ENCODE assay signal across 9 cellular contexts in the genomic region with DNA sequence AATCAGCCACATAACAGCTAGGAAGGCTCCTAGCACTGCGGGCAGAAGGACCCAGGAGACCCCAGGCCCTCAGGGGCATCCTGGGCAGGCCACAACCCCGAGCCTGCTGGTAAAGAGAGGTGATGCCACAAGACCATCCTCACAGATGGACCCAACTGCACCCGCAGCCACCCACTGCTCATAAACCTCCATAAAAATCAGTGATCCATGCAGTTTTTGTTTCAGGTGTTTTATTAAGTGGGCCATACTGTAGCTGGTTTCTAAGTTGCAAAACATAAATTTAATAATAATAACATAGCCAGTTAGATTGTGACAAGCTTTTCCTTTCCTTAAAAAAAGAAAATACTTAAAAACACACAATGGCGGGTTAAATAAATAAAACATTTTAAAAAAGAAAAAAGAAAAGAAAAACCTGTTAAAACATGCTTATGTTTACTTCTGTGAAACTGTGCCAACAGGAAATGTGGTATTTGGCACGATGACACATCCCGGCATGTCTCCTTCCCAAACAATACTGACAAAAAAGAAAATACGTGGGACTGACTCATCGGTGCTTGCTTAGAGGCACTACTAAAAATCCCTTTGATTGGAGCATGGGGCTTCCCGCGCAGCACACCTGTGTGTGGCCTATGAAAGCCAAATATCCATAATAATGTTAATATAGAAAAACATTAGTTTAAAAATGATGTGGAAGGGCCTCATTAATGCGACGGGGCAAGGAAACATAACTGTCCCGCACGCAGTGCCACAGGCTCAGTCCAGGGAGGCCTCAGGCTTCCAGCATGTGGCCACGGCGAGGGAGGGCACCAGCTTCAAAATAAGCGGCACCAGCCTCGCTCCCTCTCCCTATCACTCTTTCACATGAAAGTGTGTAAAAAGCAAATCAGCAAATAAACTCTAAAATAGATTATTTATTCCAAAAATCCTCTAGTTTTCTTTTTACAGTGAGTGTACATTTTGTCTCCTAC. TPM values are rescaled to one million over a fixed set of nuclear protein-coding genes. Genes with fewer than 3 reads are reported as not detected.
DNase-seq lines count a peak whose midpoint lies in the region; ATAC-seq, FAIRE-seq and TF ChIP-seq lines count a peak whose summit lies in the region.
"Had no signal": no experiment of that assay in that cellular context is flagged by ENCODE, and none has a peak within 500 bp of the region (broad histone marks: within the 10 kb centered on the region; RNA-seq: fewer than 3 reads in every experiment).

No MANE protein-coding gene starts in this region.

- intact Hi-C loops in esophagus squamous epithelium (cut with DNase I): loop anchor here (5.0 kb wide), 1 partner anchor 122 kb away; no protein-coding TSS in a partner anchor

- H3K4me1 ChIP-seq in esophagus squamous epithelium (peaks cover 7 to 51% (median 30%) of the 10 kb centered on the region in 3 donors), smooth muscle cell (ENCODE audit: low read depth) (no peaks in the 10 kb centered on the region), small intestine (ENCODE audit: control insufficient read depth in 2 of 2, insufficient read depth in 1 of 2, low read depth in 1 of 2, low read length in 1 of 2) (no peaks in the 10 kb centered on the region)

- no peaks in the 10 kb centered on the region for H3K9me3 ChIP-seq in esophagus squamous epithelium
- H3K9me3 ChIP-seq in smooth muscle cell (replicated peaks; ENCODE audit: low read depth): no peaks in the 10 kb centered on the region
- no peaks in the 10 kb centered on the region for H3K9me3 ChIP-seq in small intestine (ENCODE audit: control insufficient read depth, low read depth)

- ATAC-seq in HG02852 (IDR thresholded peaks at IDR 0.05; ENCODE audit: unreplicated experiment): no peak

- H3K36me3 ChIP-seq in esophagus squamous epithelium: peaks cover 0 to 55% (median 6%) of the 10 kb centered on the region in 3 donors
- no peaks in the 10 kb centered on the region for H3K36me3 ChIP-seq in smooth muscle cell (ENCODE audit: low read depth)
- H3K36me3 ChIP-seq in H7 (replicated peaks; ENCODE audit: control insufficient read depth, insufficient read depth, low read length): peaks cover 25% of the 10 kb centered on the region
- no peaks in the 10 kb centered on the region for H3K36me3 ChIP-seq in small intestine (ENCODE audit: control insufficient read depth in 2 of 2, insufficient read depth in 2 of 2, low read length in 2 of 2)

- H3K9ac ChIP-seq in smooth muscle cell (ENCODE audit: low read depth): peak overlapping the region; percentile 54

- no peaks in the 10 kb centered on the region for H3K27me3 ChIP-seq in esophagus squamous epithelium
- no peaks in the 10 kb centered on the region for H3K27me3 ChIP-seq in smooth muscle cell (ENCODE audit: low read depth)
- no peaks in the 10 kb centered on the region for H3K27me3 ChIP-seq in H7 (ENCODE audit: control insufficient read depth, insufficient read depth, low read length)
- H3K27me3 ChIP-seq in small intestine (ENCODE audit: control insufficient read depth in 2 of 2, insufficient read depth in 2 of 2, low read length in 2 of 2): no peaks in the 10 kb centered on the region

- TF ChIP-seq CTCF in AG09319 (IDR thresholded peaks at IDR 0.05; ENCODE audit: low read depth, low read length) (no peak), esophagus squamous epithelium (IDR thresholded peaks at IDR 0.05) (no peak), smooth muscle cell (IDR thresholded peaks at IDR 0.05; ENCODE audit: borderline replicate concordance, insufficient read depth, poor library complexity, severe bottlenecking) (no peak)

- WGBS in esophagus squamous epithelium, 2 donors: 40 to 48% methylated on average over 17 to 18 of the region's 18 CpGs
- WGBS in smooth muscle cell (ENCODE audit: low lambda C conversion rate): 72% methylated on average over 18 of the region's 18 CpGs
- WGBS in small intestine, 3 donors: 61 to 66% (median 64%) methylated on average over 18 of the region's 18 CpGs

- peak; percentile 52 for DNase-seq in AG09319 (ENCODE audit: extremely low read depth, low read depth)
- DNase-seq in LHCN-M2 (ENCODE audit: low read depth): peak; percentile 88
- DNase-seq in T-helper 22 cell (ENCODE audit: low read depth): peak; percentile 26
- no peak for DNase-seq in esophagus squamous epithelium (lab: John Stamatoyannopoulos, UW)
- no peak for DNase-seq in smooth muscle cell (lab: John Stamatoyannopoulos, UW; ENCODE audit: unreplicated experiment)
- no peak for DNase-seq in H7
- DNase-seq in small intestine: no peak
- DNase-seq: activated naive CD8-positive, alpha-beta T cell treated with anti-CD3 and anti-CD28 coated beads, Interleukin-2, amount 10 ng/mL, durations not matched to agents 7 days and 5 days had no signal

- H4K20me1 ChIP-seq in smooth muscle cell (ENCODE audit: low read depth): peaks cover 3% of the 10 kb centered on the region

- no peaks in the 10 kb centered on the region for H3K79me2 ChIP-seq in smooth muscle cell (ENCODE audit: low read depth)

- H3K4me3 ChIP-seq in esophagus squamous epithelium: no peak overlapping the region
- H3K4me3 ChIP-seq in smooth muscle cell: no peak overlapping the region
- H3K4me3 ChIP-seq in H7 (ENCODE audit: insufficient read depth, low read depth, low read length): no peak overlapping the region
- H3K4me3 ChIP-seq in small intestine (ENCODE audit: low read depth in 1 of 2, low read length in 2 of 2): no peak overlapping the region

- H2AFZ ChIP-seq in smooth muscle cell (ENCODE audit: low read depth): no peak overlapping the region

- no peak for FAIRE-seq in small intestine (lab: Jason Lieb, UNC)

- peaks cover 13% of the 10 kb centered on the region for H3F3A ChIP-seq in smooth muscle cell (ENCODE audit: low read depth)

- no peak for TF ChIP-seq POLR2A in esophagus squamous epithelium (IDR thresholded peaks at IDR 0.05)

- H3K4me2 ChIP-seq in smooth muscle cell: no peak overlapping the region

- H3K27ac ChIP-seq in esophagus squamous epithelium (peak overlapping the region; percentile 50 to 79 (median 64)), smooth muscle cell (ENCODE audit: low read depth) (peak overlapping the region; percentile 79), small intestine (ENCODE audit: low read depth in 1 of 2, low read length in 1 of 2) (no peak overlapping the region)

RNA-seq across cellular contexts. Expression of gene SCUBE2, which starts 47.5 kb away (rescaled TPM):
- 0.06 and 0.11 TPM in 2 replicates for total RNA-seq in LHCN-M2 (2014; rRNA removed)
- polyA plus RNA-seq in LHCN-M2 (2012): 1.2 TPM
- 1 to 10 TPM in 3 of 4 donors, under 1 TPM in 1; 0.97 to 4.9 (median 3.8) TPM for total RNA-seq in esophagus squamous epithelium
- 5.0 and 6.7 TPM in 2 replicates for total RNA-seq in smooth muscle cell
- polyA plus RNA-seq in smooth muscle cell: 1.4 and 2.2 TPM in 2 replicates
- total RNA-seq in H7 (2014; rRNA removed; shearing (Covaris generic)): 0.55 and 1.4 TPM in 2 replicates
- polyA plus RNA-seq in small intestine: 1 to 10 TPM in 1 of 3 donors, under 1 TPM in 1, not detected in 1; under 0.01 to 8.8 TPM
- total RNA-seq: activated naive CD8-positive, alpha-beta T cell treated with anti-CD3 and anti-CD28 coated beads, Interleukin-2, amount 10 ng/mL, durations not matched to agents 7 days and 5 days had no signal

Comparison
In these comparisons a context has a peak if more than half of its experiments do, and no peak if none do; other contexts are left out.
1. DNase-seq: peak in AG09319 (single experiment), LHCN-M2 (single experiment) and T-helper 22 cell (single experiment); none in esophagus squamous epithelium (single experiment), smooth muscle cell (single experiment), H7 (single experiment) and small intestine (single experiment).
2. H3K27ac ChIP-seq: peak in esophagus squamous epithelium (4 of 4) and smooth muscle cell (single experiment); none in small intestine (0 of 2).